9 cellular contexts compared by ENCODE assay signal in genomic region chr1:100131623-100132022, GRCh38. TPM values are rescaled to one million over a fixed set of nuclear protein-coding genes. Genes with fewer than 3 reads are reported as not detected.
DNase-seq lines count a peak whose midpoint lies in the region; ATAC-seq, FAIRE-seq and TF ChIP-seq lines count a peak whose summit lies in the region.
"Had no signal": no experiment of that assay in that cellular context is flagged by ENCODE, and none has a peak within 500 bp of the region (broad histone marks: within the 10 kb centered on the region; RNA-seq: fewer than 3 reads in every experiment).

No MANE protein-coding gene starts in this region.

- H3K9me3 Mint-ChIP-seq in chondrocyte (ENCODE audit: low read depth), result no peaks in the 10 kb centered on the region
- H3K9me3 Mint-ChIP-seq in nephron, result no peaks in the 10 kb centered on the region

- H3K4me3 Mint-ChIP-seq in chondrocyte (ENCODE audit: unreplicated experiment) (peak overlapping the region; percentile 99), nephron (peak overlapping the region; percentile 95 to 98 (median 95))

- H3K27me3 Mint-ChIP-seq in chondrocyte (ENCODE audit: low read depth) (no peaks in the 10 kb centered on the region), nephron (ENCODE audit: low read depth) (no peaks in the 10 kb centered on the region)

- TF ChIP-seq CTCF in D721Med (IDR thresholded peaks at IDR 0.05; ENCODE audit: insufficient read depth, missing control alignments), result no peak
- no peak for TF ChIP-seq CTCF in chondrocyte (IDR thresholded peaks at IDR 0.05)
- no peak for TF ChIP-seq CTCF in nephron (IDR thresholded peaks at IDR 0.05; ENCODE audit: unreplicated experiment in 3 of 3)

- peak; percentile 29 for FAIRE-seq in D721Med (lab: Jason Lieb, UNC)
- FAIRE-seq: RCC 7860 had no signal

- peak overlapping the region; percentile 98 for H3K4me3 ChIP-seq in Jurkat, Clone E6-1 (ENCODE audit: low read length)

- H3K4me1 Mint-ChIP-seq in chondrocyte (ENCODE audit: low read depth) (peaks cover 31% of the 10 kb centered on the region), nephron (peaks cover 27% of the 10 kb centered on the region)

- ATAC-seq in HG02840 (IDR thresholded peaks at IDR 0.05; ENCODE audit: low FRiP score, unreplicated experiment), result no peak

- DNase-seq in D721Med (ENCODE audit: insufficient read length, low spot score) (no peak), chondrocyte (ENCODE audit: low spot score) (no peak), RPMI8226 (no peak), HCEC 1CT (no peak)
- no peak for DNase-seq in Jurkat, Clone E6-1 (ENCODE audit: low read depth, low spot score)
- DNase-seq in stimulated activated CD4-positive, alpha-beta T cell treated with anti-CD3 and anti-CD28 coated beads, Interleukin-2, amount 100 ng/mL, for 24 hours, result no peak

- H3K36me3 Mint-ChIP-seq in chondrocyte (ENCODE audit: low read depth) (no peaks in the 10 kb centered on the region), nephron (ENCODE audit: low read depth) (no peaks in the 10 kb centered on the region)

- H3K27ac Mint-ChIP-seq in chondrocyte (ENCODE audit: unreplicated experiment) (no peak overlapping the region), nephron (no peak overlapping the region)

RNA-seq across cellular contexts. Expression of gene SASS6, which starts 1.1 kb away (rescaled TPM):
- polyA plus RNA-seq in Jurkat, Clone E6-1 (2012; ENCODE audit: insufficient read depth, insufficient read length), result 10.2 TPM
- total RNA-seq in chondrocyte, result 2.3 to 3.6 TPM (median 2.4 TPM) in 3 replicates

RNA-seq across cellular contexts. Expression of gene TRMT13, which starts 1.3 kb away (rescaled TPM):
- polyA plus RNA-seq in Jurkat, Clone E6-1 (2012; ENCODE audit: insufficient read depth, insufficient read length), result 16.8 TPM
- total RNA-seq in chondrocyte, result 7.1 to 11.0 TPM (median 7.4 TPM) in 3 replicates

RNA-seq across cellular contexts. Expression of gene LRRC39, which starts 46.4 kb away (rescaled TPM):
- polyA plus RNA-seq in Jurkat, Clone E6-1 (2012; ENCODE audit: insufficient read depth, insufficient read length), result 0.64 TPM
- total RNA-seq in chondrocyte, result 1.00 to 1.3 TPM in 2 of 3 replicates, not detected in the other
